ENCODE assay signal across 26 cellular contexts in the genomic region with DNA sequence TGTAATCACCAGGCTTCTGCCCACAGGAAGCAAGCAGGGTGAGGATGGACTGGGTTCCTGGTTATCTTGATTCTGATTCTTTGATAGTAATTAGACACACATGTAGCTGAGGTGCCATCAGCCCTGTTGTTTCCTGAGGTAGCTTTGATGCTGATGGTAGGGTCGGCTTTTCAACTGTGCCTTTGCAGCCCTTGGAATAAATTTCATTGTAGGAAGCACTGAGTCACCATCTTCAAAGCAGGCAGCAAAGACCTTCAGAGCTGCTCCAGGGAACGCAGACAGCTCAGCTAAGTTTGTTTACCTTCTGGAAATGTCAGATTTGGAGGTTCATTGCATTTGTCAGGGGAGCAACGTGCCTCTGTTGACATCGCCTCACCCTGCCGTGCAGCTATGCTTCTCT.
"Had no signal": no experiment of that assay in that cellular context is flagged by ENCODE, and none has a peak within 500 bp of the region (broad histone marks: within the 10 kb centered on the region; RNA-seq: fewer than 3 reads in every experiment).

No MANE protein-coding gene starts in this region.

- ATAC-seq: activated T-cell treated with anti-CD3 and anti-CD28 coated beads, Interleukin-2, amount 50 U/mL, for 72 hours; foreskin keratinocyte; heart left ventricle; pancreas; psoas muscle; stimulated activated effector memory CD8-positive, alpha-beta T cell treated with anti-CD3 and anti-CD28 coated beads, Interleukin-12 subunit alpha, Interleukin-12 subunit beta, amount 100 ng/mL, for 72 hours; stimulated activated naive CD8-positive, alpha-beta T cell treated with anti-CD3 and anti-CD28 coated beads, Interleukin-15, amount 100 ng/mL, for 72 hours; upper lobe of right lung had no signal

- H3K36me3 ChIP-seq: esophagus muscularis mucosa, heart left ventricle, pancreas, sigmoid colon, thyroid gland, upper lobe of right lung had no signal

- H3K27ac ChIP-seq: esophagus muscularis mucosa, foreskin keratinocyte, heart left ventricle, pancreas, psoas muscle, sigmoid colon, thyroid gland, upper lobe of right lung had no signal

- H3K27me3 ChIP-seq: foreskin keratinocyte, heart left ventricle, pancreas, sigmoid colon, thyroid gland, upper lobe of right lung had no signal

- DNase-seq: activated CD4-positive, alpha-beta T cell treated with anti-CD3 and anti-CD28 coated beads for 4 hours; activated CD4-positive, alpha-beta T cell treated with anti-CD3 and anti-CD28 coated beads, Interleukin-2, amount 50 U/mL, for 4 hours; activated naive CD4-positive, alpha-beta T cell; activated T-cell treated with anti-CD3 and anti-CD28 coated beads for 4 hours; activated T-cell treated with anti-CD3 and anti-CD28 coated beads, Interleukin-2, amount 50 U/mL, for 72 hours; dermis blood vessel endothelial cell; effector CD4-positive, alpha-beta T cell; foreskin keratinocyte; heart left ventricle; hypothalamus; immature natural killer cell; naive B cell; pancreas; psoas muscle; sigmoid colon; small intestine; stimulated activated CD4-positive, alpha-beta T cell treated with anti-CD3 and anti-CD28 coated beads, Interleukin-4, amount 100 ng/mL, for 24 hours; stimulated activated naive CD8-positive, alpha-beta T cell treated with anti-CD3 and anti-CD28 coated beads, Interleukin-15, amount 100 ng/mL, for 72 hours; substantia nigra; thyroid gland; upper lobe of right lung had no signal

- H3K4me1 ChIP-seq: esophagus muscularis mucosa, foreskin keratinocyte, heart left ventricle, pancreas, psoas muscle, sigmoid colon, thyroid gland, upper lobe of right lung had no signal

- H3K27me3 Mint-ChIP-seq: central memory CD8-positive, alpha-beta T cell; naive B cell; stimulated activated naive CD8-positive, alpha-beta T cell treated with anti-CD3 and anti-CD28 coated beads, Interleukin-15, amount 100 ng/mL, for 72 hours had no signal

- H3K27ac Mint-ChIP-seq: activated naive CD4-positive, alpha-beta T cell treated with anti-CD3 and anti-CD28 coated beads, Interleukin-2, amount 50 U/mL, for 72 hours; activated T-cell treated with anti-CD3 and anti-CD28 coated beads, Interleukin-2, amount 50 U/mL, for 72 hours; mesothelial cell of epicardium; naive B cell; stimulated activated effector memory CD8-positive, alpha-beta T cell treated with anti-CD3 and anti-CD28 coated beads, Interleukin-12 subunit alpha, Interleukin-12 subunit beta, amount 100 ng/mL, for 72 hours; stimulated activated naive CD8-positive, alpha-beta T cell treated with anti-CD3 and anti-CD28 coated beads, Interleukin-15, amount 100 ng/mL, for 72 hours had no signal

- H3K9me3 Mint-ChIP-seq: central memory CD8-positive, alpha-beta T cell had no signal

- H3K4me1 Mint-ChIP-seq: mesothelial cell of epicardium, naive B cell had no signal

- H3K36me3 Mint-ChIP-seq: mesothelial cell of epicardium had no signal

- H3K4me3 Mint-ChIP-seq: activated T-cell treated with anti-CD3 and anti-CD28 coated beads, Interleukin-2, amount 50 U/mL, for 72 hours; central memory CD8-positive, alpha-beta T cell; immature natural killer cell; mesothelial cell of epicardium; naive B cell; stimulated activated effector memory CD8-positive, alpha-beta T cell treated with anti-CD3 and anti-CD28 coated beads, Interleukin-12 subunit alpha, Interleukin-12 subunit beta, amount 100 ng/mL, for 72 hours; stimulated activated naive CD8-positive, alpha-beta T cell treated with anti-CD3 and anti-CD28 coated beads, Interleukin-15, amount 100 ng/mL, for 72 hours had no signal

- H3K9me3 ChIP-seq: pancreas, sigmoid colon, thyroid gland, upper lobe of right lung had no signal

- H3K4me3 ChIP-seq: esophagus muscularis mucosa, heart left ventricle, pancreas, psoas muscle, sigmoid colon, thyroid gland, upper lobe of right lung had no signal
